8 cellular contexts compared by ENCODE assay signal in the genomic region with DNA sequence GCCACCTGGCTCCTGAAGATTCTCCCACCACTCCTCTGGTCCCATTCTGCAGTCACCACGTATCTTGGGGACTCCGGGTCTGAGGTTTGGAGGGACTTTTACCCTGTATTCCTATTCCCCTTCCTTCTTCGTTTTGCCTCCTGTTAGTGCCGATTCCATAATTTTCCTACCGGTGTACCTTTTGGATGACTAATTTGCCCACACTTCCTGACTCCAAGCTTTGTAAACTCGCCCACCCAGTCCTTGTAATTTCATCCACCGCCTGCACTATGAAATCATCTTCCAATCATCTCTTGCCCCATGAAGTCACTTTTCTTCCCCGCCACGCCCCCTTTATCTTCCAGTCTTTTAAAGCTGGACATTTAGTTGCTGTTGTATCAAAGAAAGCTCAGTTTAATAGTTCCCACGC. TPM values are rescaled to one million over a fixed set of nuclear protein-coding genes. Genes with fewer than 3 reads are reported as not detected.
A peak's percentile ranks its signal among the peaks of the same experiment; 100 is the strongest.
DNase-seq lines count a peak whose midpoint lies in the region; ATAC-seq and TF ChIP-seq lines count a peak whose summit lies in the region.

No MANE protein-coding gene starts in this region.

- H3K27me3 ChIP-seq in ACC112 (ENCODE audit: insufficient read depth, low read length) = no peaks in the 10 kb centered on the region
- no peaks in the 10 kb centered on the region for H3K27me3 ChIP-seq in adipocyte (replicated peaks; ENCODE audit: control insufficient read depth, insufficient read depth, low read length)
- H3K27me3 ChIP-seq in iPS-15b (ENCODE audit: control insufficient read depth, insufficient read depth, low read length) = peaks cover 9% of the 10 kb centered on the region
- H3K27me3 ChIP-seq in smooth muscle cell (ENCODE audit: low read depth) = no peaks in the 10 kb centered on the region

- H3K36me3 ChIP-seq in ACC112 (ENCODE audit: insufficient read depth, low read length) = no peaks in the 10 kb centered on the region
- H3K36me3 ChIP-seq in adipocyte (ENCODE audit: control insufficient read depth, insufficient read depth, low read length, severe bottlenecking) = peaks cover 16% of the 10 kb centered on the region
- no peaks in the 10 kb centered on the region for H3K36me3 ChIP-seq in iPS-15b (ENCODE audit: control insufficient read depth, insufficient read depth, low read length)
- no peaks in the 10 kb centered on the region for H3K36me3 ChIP-seq in smooth muscle cell (ENCODE audit: low read depth)

- ATAC-seq in HG02943 (IDR thresholded peaks at IDR 0.05; ENCODE audit: low read depth, unreplicated experiment) = peak; percentile 18

- H3K4me3 ChIP-seq in ACC112 (ENCODE audit: low read depth, low read length) (peak overlapping the region; percentile 89), adipocyte (ENCODE audit: low read length) (peak overlapping the region; percentile 95), iPS-15b (ENCODE audit: low read depth, low read length) (peak overlapping the region; percentile 96), smooth muscle cell (peak overlapping the region; percentile 80)

- H3K27ac ChIP-seq in ACC112 (ENCODE audit: low read depth, low read length) (0 out of 2 replicates have a peak overlapping the region, but pooled peaks have one; percentile 75), smooth muscle cell (ENCODE audit: low read depth) (peak overlapping the region; percentile 92)

- TF ChIP-seq CTCF in GM10266 (IDR thresholded peaks at IDR 0.05; ENCODE audit: control insufficient read depth, insufficient read depth, low read depth, missing control alignments) (no peak), smooth muscle cell (IDR thresholded peaks at IDR 0.05; ENCODE audit: borderline replicate concordance, insufficient read depth, poor library complexity, severe bottlenecking) (no peak)

- H2AFZ ChIP-seq in ACC112 (ENCODE audit: low read length, unreplicated experiment) (peak overlapping the region; percentile 78), smooth muscle cell (ENCODE audit: low read depth) (peak overlapping the region; percentile 85)

- no peaks in the 10 kb centered on the region for H4K20me1 ChIP-seq in smooth muscle cell (ENCODE audit: low read depth)

- WGBS in smooth muscle cell (ENCODE audit: low lambda C conversion rate) = under 1% methylated on average over 10 of the region's 10 CpGs

- H3K4me2 ChIP-seq in smooth muscle cell = peak overlapping the region; percentile 94

- DNase-seq in GM10266 (ENCODE audit: extremely low spot score) (peak; percentile 27), NCI-H82 treated with DMSO at 0.1 percent for 48 hours (lab: John Stamatoyannopoulos, UW; ENCODE audit: unreplicated experiment) (peak; percentile 8), adipocyte (ENCODE audit: low read depth) (peak; percentile 81), smooth muscle cell (lab: John Stamatoyannopoulos, UW; ENCODE audit: unreplicated experiment) (peak; percentile 15), NCI-H446 treated with DMSO at 0.1 percent for 48 hours (lab: John Stamatoyannopoulos, UW) (no peak)

- H3K4me1 ChIP-seq in ACC112 (ENCODE audit: control insufficient read depth, insufficient read depth, low read length, unreplicated experiment) (peaks cover 22% of the 10 kb centered on the region), adipocyte (ENCODE audit: control insufficient read depth, insufficient read depth, low read length) (peaks cover 16% of the 10 kb centered on the region), iPS-15b (ENCODE audit: control insufficient read depth, insufficient read depth, low read length) (peaks cover 3% of the 10 kb centered on the region), smooth muscle cell (ENCODE audit: low read depth) (peaks cover 8% of the 10 kb centered on the region)

- peaks cover 9% of the 10 kb centered on the region for H3K79me2 ChIP-seq in ACC112 (ENCODE audit: control insufficient read depth, insufficient read depth, low read length, unreplicated experiment)
- peaks cover 32% of the 10 kb centered on the region for H3K79me2 ChIP-seq in smooth muscle cell (ENCODE audit: low read depth)

- peaks cover 4% of the 10 kb centered on the region for H3F3A ChIP-seq in smooth muscle cell (ENCODE audit: low read depth)

- H3K9me3 ChIP-seq in adipocyte (ENCODE audit: control insufficient read depth, low read length) (no peaks in the 10 kb centered on the region), iPS-15b (ENCODE audit: control insufficient read depth, insufficient read depth, low read length) (no peaks in the 10 kb centered on the region), smooth muscle cell (replicated peaks; ENCODE audit: low read depth) (no peaks in the 10 kb centered on the region)

- H3K9ac ChIP-seq in adipocyte (ENCODE audit: low read length) (peak overlapping the region; percentile 96), iPS-15b (ENCODE audit: low read depth, low read length) (no peak overlapping the region), smooth muscle cell (ENCODE audit: low read depth) (peak overlapping the region; percentile 96)

RNA-seq across cellular contexts. Expression of gene UCHL3, which starts 0.6 kb away (rescaled TPM):
- 45.6 and 50.9 TPM in 2 replicates for total RNA-seq in smooth muscle cell
- polyA plus RNA-seq in smooth muscle cell = 47.3 and 76.7 TPM in 2 replicates

RNA-seq across cellular contexts. Expression of gene COMMD6, which starts 12.5 kb away (rescaled TPM):
- total RNA-seq in smooth muscle cell = 181 and 291 TPM in 2 replicates
- polyA plus RNA-seq in smooth muscle cell = 270 and 284 TPM in 2 replicates
